1 cellular context compared by ENCODE assay signal in genomic region chr19:43724896-43725295, GRCh38.
TF ChIP-seq lines count a peak whose summit lies in the region.

No MANE protein-coding gene starts in this region.

TF ChIP-seq in GM12878, 131 proteins besides CTCF, POLR2A, EP300 and RAD21:
- TF ChIP-seq YY1 (IDR thresholded peaks at IDR 0.05; ENCODE audit: low read depth, low read length) = no peak
